Comparison of ENCODE assay signal across 25 cellular contexts in the genomic region with DNA sequence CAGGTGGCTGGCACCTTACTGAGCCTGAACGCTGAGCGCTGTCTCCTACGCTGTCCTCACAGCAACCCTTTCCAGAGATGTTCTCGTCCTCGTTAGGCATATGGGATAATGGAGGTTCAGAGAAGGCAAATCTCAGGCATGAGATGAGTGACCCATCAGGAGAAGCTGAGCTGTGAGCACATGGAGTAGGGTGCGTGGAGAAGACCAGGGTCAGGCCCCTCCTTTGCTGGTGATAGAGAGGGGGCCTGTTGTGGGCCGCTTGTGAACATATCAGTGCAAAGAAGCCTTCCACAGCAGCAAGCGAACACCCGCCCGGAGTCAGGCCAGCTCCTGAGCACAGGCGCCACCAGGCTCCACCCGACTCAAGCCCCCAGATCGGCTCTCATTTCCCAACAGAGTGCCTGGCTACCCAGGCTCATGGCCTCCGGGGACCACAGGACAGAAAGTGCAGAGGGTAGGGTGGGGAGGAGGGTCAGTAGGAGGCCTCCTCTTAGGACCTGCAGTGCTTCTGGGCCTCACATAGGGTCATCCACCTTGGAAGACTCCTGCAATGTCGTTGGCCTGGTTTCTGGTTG. TPM values are rescaled to one million over a fixed set of nuclear protein-coding genes. Genes with fewer than 3 reads are reported as not detected.
DNase-seq lines count a peak whose midpoint lies in the region; ATAC-seq and TF ChIP-seq lines count a peak whose summit lies in the region.
"Had no signal": no experiment of that assay in that cellular context is flagged by ENCODE, and none has a peak within 500 bp of the region (broad histone marks: within the 10 kb centered on the region; RNA-seq: fewer than 3 reads in every experiment).

No MANE protein-coding gene starts in this region.

- 88 to 90% methylated on average over 15 of the region's 15 CpGs for WGBS in sigmoid colon, 2 donors

- no peak overlapping the region for H3K9ac ChIP-seq in iPS-18a (ENCODE audit: low read length)

- H3K9me3 ChIP-seq in RWPE2 (ENCODE audit: severe bottlenecking) (no peaks in the 10 kb centered on the region), iPS-18a (ENCODE audit: control insufficient read depth, low read depth, low read length) (no peaks in the 10 kb centered on the region), sigmoid colon (no peaks in the 10 kb centered on the region)
- H3K9me3 ChIP-seq: vagina had no signal

- H3K27me3 ChIP-seq in H7 (ENCODE audit: control insufficient read depth, insufficient read depth, low read length) (peaks cover 67% of the 10 kb centered on the region), RWPE2 (ENCODE audit: insufficient read depth, poor library complexity, severe bottlenecking) (no peaks in the 10 kb centered on the region), iPS-18a (ENCODE audit: control insufficient read depth, insufficient read depth, low read length) (peaks cover 98% of the 10 kb centered on the region), sigmoid colon (peaks cover 0 to 27% (median 0%) of the 10 kb centered on the region in 3 donors)
- H3K27me3 ChIP-seq: vagina had no signal

- intact Hi-C loops in sigmoid colon (cut with DNase I): loop anchor here (5.0 kb wide), 1 partner anchor 365 kb away; a partner anchor contains a TSS

- H3K4me3 Mint-ChIP-seq in T-cell: no peak overlapping the region
- H3K4me3 Mint-ChIP-seq: activated CD8-positive, alpha-beta memory T cell treated with anti-CD3 and anti-CD28 coated beads, Interleukin-2, amount 10 ng/mL, durations not matched to agents 7 days and 5 days; HFFc6 had no signal

- TF ChIP-seq CTCF in RWPE2 (IDR thresholded peaks at IDR 0.05; ENCODE audit: poor library complexity, severe bottlenecking) (no peak), sigmoid colon (IDR thresholded peaks at IDR 0.05) (no peak)

- no peak for TF ChIP-seq EP300 in sigmoid colon (IDR thresholded peaks at IDR 0.05)

- no peak overlapping the region for H3K27ac Mint-ChIP-seq in T-cell
- H3K27ac Mint-ChIP-seq: activated CD4-positive, alpha-beta T cell treated with anti-CD3 and anti-CD28 coated beads, Interleukin-2, amount 10 ng/mL, durations not matched to agents 24 days and 14 days; activated CD8-positive, alpha-beta memory T cell treated with anti-CD3 and anti-CD28 coated beads, Interleukin-2, amount 10 ng/mL, durations not matched to agents 7 days and 5 days; HFFc6; T-helper 17 cell had no signal

- H3K27ac ChIP-seq in RWPE2 (ENCODE audit: poor library complexity, severe bottlenecking) (no peak overlapping the region), iPS-18a (ENCODE audit: low read length) (no peak overlapping the region), sigmoid colon (no peak overlapping the region)
- H3K27ac ChIP-seq: cardiac muscle cell, vagina had no signal

- H3K36me3 ChIP-seq in H7 (replicated peaks; ENCODE audit: control insufficient read depth, insufficient read depth, low read length) (no peaks in the 10 kb centered on the region), RWPE2 (ENCODE audit: low read depth) (no peaks in the 10 kb centered on the region), iPS-18a (ENCODE audit: control insufficient read depth, low read depth, low read length) (no peaks in the 10 kb centered on the region), sigmoid colon (no peaks in the 10 kb centered on the region)
- H3K36me3 ChIP-seq: cardiac muscle cell, vagina had no signal

- H3K4me3 ChIP-seq in H7 (ENCODE audit: insufficient read depth, low read depth, low read length): no peak overlapping the region
- no peak overlapping the region for H3K4me3 ChIP-seq in RWPE2 (ENCODE audit: severe bottlenecking)
- peak overlapping the region; percentile 67 for H3K4me3 ChIP-seq in iPS-18a (ENCODE audit: low read length)
- H3K4me3 ChIP-seq in sigmoid colon: no peak overlapping the region

- TF ChIP-seq POLR2A in sigmoid colon (IDR thresholded peaks at IDR 0.05): no peak

- POLR2A ChIA-PET in T-cell (lab: Charles Lee): no interaction called here

- no peaks in the 10 kb centered on the region for H3K9me3 Mint-ChIP-seq in T-cell
- H3K9me3 Mint-ChIP-seq: activated CD4-positive, alpha-beta T cell treated with anti-CD3 and anti-CD28 coated beads, Interleukin-2, amount 10 ng/mL, durations not matched to agents 24 days and 14 days; HFFc6 had no signal

- ATAC-seq in RWPE2 (ENCODE audit: low read depth): no peak
- no peak for ATAC-seq in T-cell (replicated peaks in 1 of 4)
- ATAC-seq: activated CD8-positive, alpha-beta memory T cell treated with anti-CD3 and anti-CD28 coated beads, Interleukin-2, amount 10 ng/mL, durations not matched to agents 7 days and 5 days had no signal

- H3K36me3 Mint-ChIP-seq in T-cell: no peaks in the 10 kb centered on the region
- H3K36me3 Mint-ChIP-seq: activated CD8-positive, alpha-beta memory T cell treated with anti-CD3 and anti-CD28 coated beads, Interleukin-2, amount 10 ng/mL, durations not matched to agents 7 days and 5 days had no signal

- H3K27me3 Mint-ChIP-seq in T-cell: peaks cover 36 to 39% of the 10 kb centered on the region in 2 donors

- CTCF ChIA-PET in T-cell (lab: Charles Lee): interaction anchor here (0.5 to 2.0 kb wide), 5 partner anchors 75 to 698 kb away, joined by 3 to 10 read pairs (median 5); no protein-coding TSS in a partner anchor

- DNase-seq in H7 (peak; percentile 47), RWPE2 (ENCODE audit: low spot score) (peak; percentile 64), sigmoid colon (peak; percentile 57), superior temporal gyrus (ENCODE audit: extremely low spot score) (no peak), NCI-H146 treated with DMSO at 0.1 percent for 48 hours (lab: John Stamatoyannopoulos, UW; ENCODE audit: unreplicated experiment) (no peak), T-cell (no peak)
- DNase-seq: activated CD4-positive, alpha-beta T cell treated with anti-CD3 and anti-CD28 coated beads, Interleukin-2, amount 10 ng/mL, durations not matched to agents 24 days and 14 days; activated CD8-positive, alpha-beta memory T cell treated with anti-CD3 and anti-CD28 coated beads, Interleukin-2, amount 10 ng/mL, durations not matched to agents 7 days and 5 days; activated naive CD4-positive, alpha-beta T cell treated with anti-CD3 and anti-CD28 coated beads, Interleukin-2, amount 50 U/mL, for 16 hours; EL; HFFc6; KBM-7; left cardiac atrium; MM.1S; NCI-H1436 treated with DMSO at 0.1 percent for 48 hours; NCI-H524 treated with DMSO at 0.1 percent for 48 hours; stimulated activated naive CD4-positive, alpha-beta T cell treated with Interleukin-2 at 50 U/mL for 16 hours; T-helper 17 cell had no signal

- H3K4me1 ChIP-seq in RWPE2 (ENCODE audit: insufficient read depth, poor library complexity, severe bottlenecking) (no peaks in the 10 kb centered on the region), iPS-18a (ENCODE audit: control insufficient read depth, low read depth, low read length) (peaks cover 3% of the 10 kb centered on the region), sigmoid colon (peaks cover 0 to 11% (median 4%) of the 10 kb centered on the region in 4 donors)
- H3K4me1 ChIP-seq: vagina had no signal

- peaks cover 6 to 12% (median 7%) of the 10 kb centered on the region in 3 donors for H3K4me1 Mint-ChIP-seq in T-cell

RNA-seq across cellular contexts. Expression of a gene that starts 15.0 kb away (rescaled TPM):
- not detected in 2 replicates for total RNA-seq in H7 (2014; rRNA removed; shearing (Covaris generic))
- total RNA-seq in sigmoid colon: not detected
- polyA plus RNA-seq in sigmoid colon: 1 to 10 TPM in 1 of 3 donors, under 1 TPM in 1, not detected in 1; 0.46 to 1.4 TPM
- under 1 TPM in 2 of 5 donors, not detected in 3; 0.06 TPM for total RNA-seq in T-cell
- total RNA-seq: activated CD4-positive, alpha-beta T cell treated with anti-CD3 and anti-CD28 coated beads, Interleukin-2, amount 10 ng/mL, durations not matched to agents 24 days and 14 days; activated CD8-positive, alpha-beta memory T cell treated with anti-CD3 and anti-CD28 coated beads, Interleukin-2, amount 10 ng/mL, durations not matched to agents 7 days and 5 days; cardiac muscle cell; HFFc6; left cardiac atrium; myocyte; omental fat pad; renal cortical epithelial cell; RPMI7951; vagina had no signal
- polyA plus RNA-seq: cardiac muscle cell had no signal

RNA-seq across cellular contexts. Expression of a gene that starts 20.0 kb away (rescaled TPM):
- total RNA-seq in H7 (2014; rRNA removed; shearing (Covaris generic)): not detected in 2 replicates
- total RNA-seq in sigmoid colon (not detected), T-cell (not detected)
- polyA plus RNA-seq in sigmoid colon: under 1 TPM in 2 of 3 donors, not detected in 1; 0.13 to 0.46 TPM
- total RNA-seq: activated CD4-positive, alpha-beta T cell treated with anti-CD3 and anti-CD28 coated beads, Interleukin-2, amount 10 ng/mL, durations not matched to agents 24 days and 14 days; activated CD8-positive, alpha-beta memory T cell treated with anti-CD3 and anti-CD28 coated beads, Interleukin-2, amount 10 ng/mL, durations not matched to agents 7 days and 5 days; cardiac muscle cell; HFFc6; left cardiac atrium; myocyte; renal cortical epithelial cell; RPMI7951; vagina had no signal
- polyA plus RNA-seq: cardiac muscle cell had no signal

Comparison
In these comparisons a context has a peak if more than half of its experiments do, and no peak if none do; other contexts are left out.
1. DNase-seq: peak in H7 (single experiment), RWPE2 (single experiment) and sigmoid colon (single experiment); none in superior temporal gyrus (single experiment), NCI-H146 treated with DMSO at 0.1 percent for 48 hours (single experiment) and T-cell (0 of 34).